ENCODE assay signal across 8 cellular contexts in the genomic region with DNA sequence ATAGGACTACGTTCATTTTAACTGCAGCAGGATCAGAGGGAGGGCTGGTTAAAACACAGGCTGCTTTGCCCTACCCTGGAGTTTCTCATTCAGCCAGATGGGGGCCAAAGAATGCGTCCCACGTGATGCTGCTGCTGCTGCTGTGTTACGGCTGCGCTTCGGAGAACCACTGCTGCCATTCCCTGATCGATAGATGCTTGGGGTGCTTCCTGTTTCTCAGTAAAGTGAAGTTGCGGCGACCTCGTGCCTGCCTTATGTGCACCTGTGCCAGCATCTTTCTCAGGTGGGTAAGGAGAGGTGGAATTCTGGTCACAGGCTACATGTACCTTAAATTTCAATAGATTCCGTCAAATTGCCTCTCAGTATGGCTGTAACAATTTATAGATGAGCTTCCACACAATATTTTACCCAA. TPM values are rescaled to one million over a fixed set of nuclear protein-coding genes. Genes with fewer than 3 reads are reported as not detected.
DNase-seq lines count a peak whose midpoint lies in the region; ATAC-seq, FAIRE-seq and TF ChIP-seq lines count a peak whose summit lies in the region.

No MANE protein-coding gene starts in this region.

- ATAC-seq in activated T-helper 17 cell treated with anti-CD3 and anti-CD28 coated beads, Interleukin-2, amount 50 U/mL, for 72 hours (replicated peaks) = peak; percentile 50
- no peak for ATAC-seq in esophagus mucosa
- no peak for ATAC-seq in HG03469 (IDR thresholded peaks at IDR 0.05; ENCODE audit: unreplicated experiment)

- H3K9me3 ChIP-seq in BE2C = no peaks in the 10 kb centered on the region
- no peaks in the 10 kb centered on the region for H3K9me3 ChIP-seq in iPS-15b (ENCODE audit: control insufficient read depth, insufficient read depth, low read length)

- H3K4me1 ChIP-seq in BE2C (peaks cover 6% of the 10 kb centered on the region; the same call in 1 of the 2 replicates), iPS-15b (ENCODE audit: control insufficient read depth, insufficient read depth, low read length) (peaks cover 14% of the 10 kb centered on the region)

- POLR2A ChIA-PET in HEK293T (lab: Yijun Ruan, JAX) = no interaction called here

- TF ChIP-seq POLR2A in H54 (IDR thresholded peaks at IDR 0.05; ENCODE audit: low read depth, low read length) = no peak

- no peaks in the 10 kb centered on the region for H3K27me3 Mint-ChIP-seq in activated T-helper 17 cell treated with anti-CD3 and anti-CD28 coated beads, Interleukin-2, amount 50 U/mL, for 72 hours

- H3K4me3 Mint-ChIP-seq in activated T-helper 17 cell treated with anti-CD3 and anti-CD28 coated beads, Interleukin-2, amount 50 U/mL, for 72 hours = no peak overlapping the region

- no peak for FAIRE-seq in H54 (lab: Jason Lieb, UNC)

- DNase-seq in BE2C (peak; percentile 60), HEK293T (ENCODE audit: extremely low spot score) (peak; percentile 69), H54 (ENCODE audit: insufficient read length, low spot score) (no peak)
- DNase-seq in stimulated activated CD8-positive, alpha-beta memory T cell treated with anti-CD3 and anti-CD28 coated beads, Interleukin-7, amount 100 ng/mL, for 48 hours (ENCODE audit: extremely low read depth in 1 of 2, low read depth in 1 of 2) = peak; percentile 3 to 6

- H3K27me3 ChIP-seq in BE2C = no peaks in the 10 kb centered on the region
- no peaks in the 10 kb centered on the region for H3K27me3 ChIP-seq in iPS-15b (ENCODE audit: control insufficient read depth, insufficient read depth, low read length)

- no peak overlapping the region for H3K27ac Mint-ChIP-seq in activated T-helper 17 cell treated with anti-CD3 and anti-CD28 coated beads, Interleukin-2, amount 50 U/mL, for 72 hours

- H3K36me3 ChIP-seq in BE2C = no peaks in the 10 kb centered on the region
- H3K36me3 ChIP-seq in iPS-15b (ENCODE audit: control insufficient read depth, insufficient read depth, low read length) = no peaks in the 10 kb centered on the region

- CTCF ChIA-PET in HEK293T (lab: Yijun Ruan, JAX) = no interaction called here

- peak overlapping the region; percentile 33 for H3K4me3 ChIP-seq in BE2C (ENCODE audit: low read depth, low read length)
- peak overlapping the region; percentile 44 for H3K4me3 ChIP-seq in iPS-15b (ENCODE audit: low read depth, low read length)

- no peaks in the 10 kb centered on the region for H3K4me1 Mint-ChIP-seq in activated T-helper 17 cell treated with anti-CD3 and anti-CD28 coated beads, Interleukin-2, amount 50 U/mL, for 72 hours

- no peaks in the 10 kb centered on the region for H3K36me3 Mint-ChIP-seq in activated T-helper 17 cell treated with anti-CD3 and anti-CD28 coated beads, Interleukin-2, amount 50 U/mL, for 72 hours (ENCODE audit: low read depth)

- H3K9ac ChIP-seq in iPS-15b (ENCODE audit: low read depth, low read length) = peak overlapping the region; percentile 1

- TF ChIP-seq CTCF in BE2C (IDR thresholded peaks at IDR 0.05; ENCODE audit: low read depth, low read length) = peak; percentile 55

- no peaks in the 10 kb centered on the region for H3K9me3 Mint-ChIP-seq in activated T-helper 17 cell treated with anti-CD3 and anti-CD28 coated beads, Interleukin-2, amount 50 U/mL, for 72 hours

TF ChIP-seq in HEK293T, 16 proteins besides CTCF, POLR2A, EP300 and RAD21:
- TF ChIP-seq ARNT (IDR thresholded peaks at IDR 0.05) (no peak), NFRKB (IDR thresholded peaks at IDR 0.05) (no peak), L3MBTL2 (conservative IDR thresholded peaks at IDR 0.05) (peak; percentile 36; the same call in 1 of the 2 replicates), LEF1 (IDR thresholded peaks at IDR 0.05; ENCODE audit: borderline replicate concordance) (no peak), HDGF (IDR thresholded peaks at IDR 0.05; ENCODE audit: borderline replicate concordance) (no peak)

RNA-seq across cellular contexts. Expression of a gene that starts 24.7 kb away (rescaled TPM):
- 1.1 TPM for polyA plus RNA-seq in BE2C (2012; ENCODE audit: insufficient read depth, insufficient read length, low read depth)
- 1 to 10 TPM; 3.0 to 4.3 TPM for total RNA-seq in activated T-helper 17 cell treated with anti-CD3 and anti-CD28 coated beads, Interleukin-2, amount 50 U/mL, for 72 hours
- 0.16 TPM for total RNA-seq in esophagus mucosa
